8 cellular contexts compared by ENCODE assay signal in the genomic region with DNA sequence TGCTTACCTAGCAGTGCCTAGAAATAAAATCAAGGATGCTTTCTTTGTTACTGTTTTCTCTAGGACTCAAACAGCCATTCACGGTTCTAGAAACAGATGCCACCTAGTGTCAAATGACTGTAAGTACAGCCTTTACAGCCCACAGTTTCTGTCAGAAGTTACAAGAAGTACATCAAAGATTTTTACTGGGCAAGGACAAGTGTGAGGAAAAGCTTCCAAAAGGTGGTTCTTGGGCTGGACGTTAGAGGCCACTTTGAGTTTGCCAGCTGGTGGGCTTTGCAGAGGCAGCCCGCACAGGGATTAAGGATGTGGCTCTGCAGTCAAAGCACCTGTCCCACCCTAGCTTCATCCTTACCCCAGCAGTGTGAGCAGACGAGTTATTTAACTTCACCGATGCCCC. TPM values are rescaled to one million over a fixed set of nuclear protein-coding genes. Genes with fewer than 3 reads are reported as not detected.
DNase-seq lines count a peak whose midpoint lies in the region; ATAC-seq, FAIRE-seq and TF ChIP-seq lines count a peak whose summit lies in the region.

No MANE protein-coding gene starts in this region.

- peak; percentile 91 for TF ChIP-seq CTCF in C4-2B (conservative IDR thresholded peaks at IDR 0.05)

- no peak overlapping the region for H3K4me3 Mint-ChIP-seq in activated CD8-positive, alpha-beta T cell treated with anti-CD3 and anti-CD28 coated beads, Interleukin-2, amount 10 ng/mL, durations not matched to agents 7 days and 5 days

- intact Hi-C loops in Right ventricle myocardium superior (cut with DNase I) = loop anchor here (10.0 kb wide), 1 partner anchor 111 kb away; no protein-coding TSS in a partner anchor

- H3K9me3 Mint-ChIP-seq in activated CD8-positive, alpha-beta T cell treated with anti-CD3 and anti-CD28 coated beads, Interleukin-2, amount 10 ng/mL, durations not matched to agents 7 days and 5 days (ENCODE audit: insufficient read depth) = no peaks in the 10 kb centered on the region

- no peak overlapping the region for H3K27ac Mint-ChIP-seq in activated CD8-positive, alpha-beta T cell treated with anti-CD3 and anti-CD28 coated beads, Interleukin-2, amount 10 ng/mL, durations not matched to agents 7 days and 5 days

- POLR2A ChIA-PET in activated CD8-positive, alpha-beta T cell treated with anti-CD3 and anti-CD28 coated beads, Interleukin-2, amount 10 ng/mL, durations not matched to agents 7 days and 5 days (lab: Charles Lee) = no interaction called here

- H3K36me3 Mint-ChIP-seq in activated CD8-positive, alpha-beta T cell treated with anti-CD3 and anti-CD28 coated beads, Interleukin-2, amount 10 ng/mL, durations not matched to agents 7 days and 5 days (ENCODE audit: low read depth) = no peaks in the 10 kb centered on the region

- H3K27me3 Mint-ChIP-seq in activated CD8-positive, alpha-beta T cell treated with anti-CD3 and anti-CD28 coated beads, Interleukin-2, amount 10 ng/mL, durations not matched to agents 7 days and 5 days (ENCODE audit: low read depth) = no peaks in the 10 kb centered on the region

- peak; percentile 71 for FAIRE-seq in GM19239 (lab: Jason Lieb, UNC)

- DNase-seq in GM19239 (ENCODE audit: insufficient read length, low spot score) (peak; percentile 34), NCI-H2196 treated with DMSO at 0.1 percent for 48 hours (lab: John Stamatoyannopoulos, UW; ENCODE audit: unreplicated experiment) (peak; percentile 47), Right ventricle myocardium superior (no peak), pulmonary artery endothelial cell (ENCODE audit: low read depth, low spot score) (peak; percentile 22), AG08396 (ENCODE audit: low spot score) (no peak)
- peak; percentile 50 for DNase-seq in activated CD8-positive, alpha-beta T cell treated with anti-CD3 and anti-CD28 coated beads, Interleukin-2, amount 10 ng/mL, durations not matched to agents 7 days and 5 days

- ATAC-seq in activated CD8-positive, alpha-beta T cell treated with anti-CD3 and anti-CD28 coated beads, Interleukin-2, amount 10 ng/mL, durations not matched to agents 7 days and 5 days = peak; percentile 70
- peak; percentile 66 for ATAC-seq in Right ventricle myocardium superior (ENCODE audit: poor library complexity)
- no peak for ATAC-seq in GM19463 (IDR thresholded peaks at IDR 0.05; ENCODE audit: unreplicated experiment)

- CTCF ChIA-PET in activated CD8-positive, alpha-beta T cell treated with anti-CD3 and anti-CD28 coated beads, Interleukin-2, amount 10 ng/mL, durations not matched to agents 7 days and 5 days (lab: Charles Lee) = interaction anchor here (0.7 to 2.2 kb wide), 9 partner anchors 11 to 197 kb away, joined by 3 to 5 read pairs (median 3); a partner anchor contains a TSS

- peaks cover 36% of the 10 kb centered on the region for H3K4me1 Mint-ChIP-seq in activated CD8-positive, alpha-beta T cell treated with anti-CD3 and anti-CD28 coated beads, Interleukin-2, amount 10 ng/mL, durations not matched to agents 7 days and 5 days (ENCODE audit: low read depth)

- no peak overlapping the region for H3K27ac ChIP-seq in C4-2B

RNA-seq across cellular contexts. Expression of a gene that starts 6.9 kb away (rescaled TPM):
- total RNA-seq in activated CD8-positive, alpha-beta T cell treated with anti-CD3 and anti-CD28 coated beads, Interleukin-2, amount 10 ng/mL, durations not matched to agents 7 days and 5 days = 10 to 100 TPM; 18.7 to 21.9 TPM
- total RNA-seq in Right ventricle myocardium superior (22.5 TPM), pulmonary artery endothelial cell (17.6 and 23.6 TPM in 2 replicates)

Comparison
In these comparisons a context has a peak if more than half of its experiments do, and no peak if none do; other contexts are left out.
1. DNase-seq: peak in GM19239 (single experiment), NCI-H2196 treated with DMSO at 0.1 percent for 48 hours (single experiment), activated CD8-positive, alpha-beta T cell treated with anti-CD3 and anti-CD28 coated beads, Interleukin-2, amount 10 ng/mL, durations not matched to agents 7 days and 5 days (single experiment) and pulmonary artery endothelial cell (single experiment); none in Right ventricle myocardium superior (single experiment) and AG08396 (single experiment).